In the genomic region with DNA sequence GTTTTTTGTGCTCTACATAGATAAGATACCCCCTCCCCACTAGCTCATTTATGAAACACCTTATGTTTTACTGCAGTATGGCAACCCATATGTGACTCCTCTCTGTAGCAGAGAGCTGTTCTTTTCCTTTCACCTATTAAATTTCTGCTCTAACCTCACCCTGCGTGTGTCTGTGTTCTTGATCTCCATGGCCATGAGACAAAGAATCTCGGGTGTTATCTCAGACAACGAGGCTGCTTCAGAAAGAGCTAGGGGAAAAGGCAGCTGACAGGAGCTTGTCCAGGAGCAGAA, we compare ENCODE assay signal across 1 cellular context.
TF ChIP-seq lines count a peak whose summit lies in the region.

No MANE protein-coding gene starts in this region.

TF ChIP-seq in GM23338, 12 proteins besides CTCF, POLR2A, EP300 and RAD21:
- TF ChIP-seq, protein P1, sequence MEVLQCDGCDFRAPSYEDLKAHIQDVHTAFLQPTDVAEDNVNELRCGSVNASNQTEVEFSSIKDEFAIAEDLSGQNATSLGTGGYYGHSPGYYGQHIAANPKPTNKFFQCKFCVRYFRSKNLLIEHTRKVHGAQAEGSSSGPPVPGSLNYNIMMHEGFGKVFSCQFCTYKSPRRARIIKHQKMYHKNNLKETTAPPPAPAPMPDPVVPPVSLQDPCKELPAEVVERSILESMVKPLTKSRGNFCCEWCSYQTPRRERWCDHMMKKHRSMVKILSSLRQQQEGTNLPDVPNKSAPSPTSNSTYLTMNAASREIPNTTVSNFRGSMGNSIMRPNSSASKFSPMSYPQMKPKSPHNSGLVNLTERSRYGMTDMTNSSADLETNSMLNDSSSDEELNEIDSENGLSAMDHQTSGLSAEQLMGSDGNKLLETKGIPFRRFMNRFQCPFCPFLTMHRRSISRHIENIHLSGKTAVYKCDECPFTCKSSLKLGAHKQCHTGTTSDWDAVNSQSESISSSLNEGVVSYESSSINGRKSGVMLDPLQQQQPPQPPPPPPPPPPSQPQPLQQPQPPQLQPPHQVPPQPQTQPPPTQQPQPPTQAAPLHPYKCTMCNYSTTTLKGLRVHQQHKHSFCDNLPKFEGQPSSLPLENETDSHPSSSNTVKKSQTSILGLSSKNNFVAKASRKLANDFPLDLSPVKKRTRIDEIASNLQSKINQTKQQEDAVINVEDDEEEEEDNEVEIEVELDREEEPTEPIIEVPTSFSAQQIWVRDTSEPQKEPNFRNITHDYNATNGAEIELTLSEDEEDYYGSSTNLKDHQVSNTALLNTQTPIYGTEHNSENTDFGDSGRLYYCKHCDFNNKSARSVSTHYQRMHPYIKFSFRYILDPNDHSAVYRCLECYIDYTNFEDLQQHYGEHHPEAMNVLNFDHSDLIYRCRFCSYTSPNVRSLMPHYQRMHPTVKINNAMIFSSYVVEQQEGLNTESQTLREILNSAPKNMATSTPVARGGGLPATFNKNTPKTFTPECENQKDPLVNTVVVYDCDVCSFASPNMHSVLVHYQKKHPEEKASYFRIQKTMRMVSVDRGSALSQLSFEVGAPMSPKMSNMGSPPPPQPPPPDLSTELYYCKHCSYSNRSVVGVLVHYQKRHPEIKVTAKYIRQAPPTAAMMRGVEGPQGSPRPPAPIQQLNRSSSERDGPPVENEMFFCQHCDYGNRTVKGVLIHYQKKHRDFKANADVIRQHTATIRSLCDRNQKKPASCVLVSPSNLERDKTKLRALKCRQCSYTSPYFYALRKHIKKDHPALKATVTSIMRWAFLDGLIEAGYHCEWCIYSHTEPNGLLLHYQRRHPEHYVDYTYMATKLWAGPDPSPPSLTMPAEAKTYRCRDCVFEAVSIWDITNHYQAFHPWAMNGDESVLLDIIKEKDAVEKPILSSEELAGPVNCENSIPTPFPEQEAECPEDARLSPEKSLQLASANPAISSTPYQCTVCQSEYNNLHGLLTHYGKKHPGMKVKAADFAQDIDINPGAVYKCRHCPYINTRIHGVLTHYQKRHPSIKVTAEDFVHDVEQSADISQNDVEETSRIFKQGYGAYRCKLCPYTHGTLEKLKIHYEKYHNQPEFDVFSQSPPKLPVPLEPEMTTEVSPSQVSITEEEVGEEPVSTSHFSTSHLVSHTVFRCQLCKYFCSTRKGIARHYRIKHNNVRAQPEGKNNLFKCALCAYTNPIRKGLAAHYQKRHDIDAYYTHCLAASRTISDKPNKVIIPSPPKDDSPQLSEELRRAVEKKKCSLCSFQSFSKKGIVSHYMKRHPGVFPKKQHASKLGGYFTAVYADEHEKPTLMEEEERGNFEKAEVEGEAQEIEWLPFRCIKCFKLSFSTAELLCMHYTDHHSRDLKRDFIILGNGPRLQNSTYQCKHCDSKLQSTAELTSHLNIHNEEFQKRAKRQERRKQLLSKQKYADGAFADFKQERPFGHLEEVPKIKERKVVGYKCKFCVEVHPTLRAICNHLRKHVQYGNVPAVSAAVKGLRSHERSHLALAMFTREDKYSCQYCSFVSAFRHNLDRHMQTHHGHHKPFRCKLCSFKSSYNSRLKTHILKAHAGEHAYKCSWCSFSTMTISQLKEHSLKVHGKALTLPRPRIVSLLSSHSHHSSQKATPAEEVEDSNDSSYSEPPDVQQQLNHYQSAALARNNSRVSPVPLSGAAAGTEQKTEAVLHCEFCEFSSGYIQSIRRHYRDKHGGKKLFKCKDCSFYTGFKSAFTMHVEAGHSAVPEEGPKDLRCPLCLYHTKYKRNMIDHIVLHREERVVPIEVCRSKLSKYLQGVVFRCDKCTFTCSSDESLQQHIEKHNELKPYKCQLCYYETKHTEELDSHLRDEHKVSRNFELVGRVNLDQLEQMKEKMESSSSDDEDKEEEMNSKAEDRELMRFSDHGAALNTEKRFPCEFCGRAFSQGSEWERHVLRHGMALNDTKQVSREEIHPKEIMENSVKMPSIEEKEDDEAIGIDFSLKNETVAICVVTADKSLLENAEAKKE (CRISPR knock-in tag; IDR thresholded peaks at IDR 0.05), result no peak
- TF ChIP-seq CREB1 (CRISPR knock-in tag; IDR thresholded peaks at IDR 0.05; ENCODE audit: low read depth), result no peak
- no peak for TF ChIP-seq EZH2 (IDR thresholded peaks at IDR 0.05; ENCODE audit: low read depth, unreplicated experiment)
- TF ChIP-seq, protein P2, sequence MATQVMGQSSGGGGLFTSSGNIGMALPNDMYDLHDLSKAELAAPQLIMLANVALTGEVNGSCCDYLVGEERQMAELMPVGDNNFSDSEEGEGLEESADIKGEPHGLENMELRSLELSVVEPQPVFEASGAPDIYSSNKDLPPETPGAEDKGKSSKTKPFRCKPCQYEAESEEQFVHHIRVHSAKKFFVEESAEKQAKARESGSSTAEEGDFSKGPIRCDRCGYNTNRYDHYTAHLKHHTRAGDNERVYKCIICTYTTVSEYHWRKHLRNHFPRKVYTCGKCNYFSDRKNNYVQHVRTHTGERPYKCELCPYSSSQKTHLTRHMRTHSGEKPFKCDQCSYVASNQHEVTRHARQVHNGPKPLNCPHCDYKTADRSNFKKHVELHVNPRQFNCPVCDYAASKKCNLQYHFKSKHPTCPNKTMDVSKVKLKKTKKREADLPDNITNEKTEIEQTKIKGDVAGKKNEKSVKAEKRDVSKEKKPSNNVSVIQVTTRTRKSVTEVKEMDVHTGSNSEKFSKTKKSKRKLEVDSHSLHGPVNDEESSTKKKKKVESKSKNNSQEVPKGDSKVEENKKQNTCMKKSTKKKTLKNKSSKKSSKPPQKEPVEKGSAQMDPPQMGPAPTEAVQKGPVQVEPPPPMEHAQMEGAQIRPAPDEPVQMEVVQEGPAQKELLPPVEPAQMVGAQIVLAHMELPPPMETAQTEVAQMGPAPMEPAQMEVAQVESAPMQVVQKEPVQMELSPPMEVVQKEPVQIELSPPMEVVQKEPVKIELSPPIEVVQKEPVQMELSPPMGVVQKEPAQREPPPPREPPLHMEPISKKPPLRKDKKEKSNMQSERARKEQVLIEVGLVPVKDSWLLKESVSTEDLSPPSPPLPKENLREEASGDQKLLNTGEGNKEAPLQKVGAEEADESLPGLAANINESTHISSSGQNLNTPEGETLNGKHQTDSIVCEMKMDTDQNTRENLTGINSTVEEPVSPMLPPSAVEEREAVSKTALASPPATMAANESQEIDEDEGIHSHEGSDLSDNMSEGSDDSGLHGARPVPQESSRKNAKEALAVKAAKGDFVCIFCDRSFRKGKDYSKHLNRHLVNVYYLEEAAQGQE (IDR thresholded peaks at IDR 0.05; ENCODE audit: unreplicated experiment), result no peak
- TF ChIP-seq EZH2phosphoT487 (IDR thresholded peaks at IDR 0.05; ENCODE audit: unreplicated experiment), result no peak
